20 cellular contexts compared by ENCODE assay signal in genomic region chr4:78357122-78357521, GRCh38.
DNase-seq lines count a peak whose midpoint lies in the region; ATAC-seq and TF ChIP-seq lines count a peak whose summit lies in the region.
"Had no signal": no experiment of that assay in that cellular context is flagged by ENCODE, and none has a peak within 500 bp of the region (broad histone marks: within the 10 kb centered on the region; RNA-seq: fewer than 3 reads in every experiment).

No MANE protein-coding gene starts in this region.

- H3K9me2 ChIP-seq in OCI-LY7 (ENCODE audit: insufficient read depth, low read length): no peaks in the 10 kb centered on the region

- H3K4me1 Mint-ChIP-seq in H9 (peaks cover 61 to 66% of the 10 kb centered on the region in 2 experiments), chondrocyte (ENCODE audit: low read depth) (peaks cover 5% of the 10 kb centered on the region), Calu3 (ENCODE audit: low read depth, unreplicated experiment) (no peaks in the 10 kb centered on the region)
- H3K4me1 Mint-ChIP-seq: CD14-positive monocyte; CD4-positive, alpha-beta memory T cell; CD4-positive, CD25-positive, alpha-beta regulatory T cell; CD8-positive, alpha-beta memory T cell had no signal

- H3K18ac ChIP-seq in H9 (ENCODE audit: insufficient read length, low read depth, low read length): no peak overlapping the region

- no peak overlapping the region for H3K56ac ChIP-seq in H9 (ENCODE audit: insufficient read length, low read depth, low read length)

- ATAC-seq in DND-41 (ENCODE audit: insufficient read depth, low read depth): no peak
- ATAC-seq: A549, GM12878 had no signal

- H4K20me1 ChIP-seq in DND-41 (ENCODE audit: insufficient read depth, low read length): no peaks in the 10 kb centered on the region
- no peaks in the 10 kb centered on the region for H4K20me1 ChIP-seq in H9 (ENCODE audit: control insufficient read depth, insufficient read depth, insufficient read length)
- no peaks in the 10 kb centered on the region for H4K20me1 ChIP-seq in OCI-LY7 (ENCODE audit: insufficient read depth, low read length)
- H4K20me1 ChIP-seq: BLaER1 had no signal

- CTCF ChIA-PET in Calu3 (lab: Charles Lee) (no interaction called here), OCI-LY7 (lab: Charles Lee; ENCODE audit: unreplicated experiment) (no interaction called here)

- no peak overlapping the region for H3K27ac ChIP-seq in DND-41 (ENCODE audit: low read length)
- no peak overlapping the region for H3K27ac ChIP-seq in H9 (ENCODE audit: insufficient read length, low read depth, low read length)
- H3K27ac ChIP-seq in OCI-LY7 (ENCODE audit: low read depth, low read length, poor library complexity, severe bottlenecking): no peak overlapping the region
- H3K27ac ChIP-seq: 22Rv1, A549, BLaER1 had no signal

- H3K27me3 ChIP-seq in DND-41 (ENCODE audit: insufficient read depth, low read length, poor library complexity) (peaks cover 9% of the 10 kb centered on the region), H9 (ENCODE audit: insufficient read depth, low read length) (no peaks in the 10 kb centered on the region)
- H3K27me3 ChIP-seq: BE2C, BLaER1 had no signal

- no peak for DNase-seq in DND-41
- DNase-seq in H9: no peak
- no peak for DNase-seq in chondrocyte (ENCODE audit: low spot score)
- no peak for DNase-seq in inferior parietal cortex (ENCODE audit: extremely low spot score)
- no peak for DNase-seq in Calu3
- no peak for DNase-seq in OCI-LY7 (ENCODE audit: low spot score)
- DNase-seq: AML-193; BE2C; C1 segment of cervical spinal cord; CD4-positive, alpha-beta memory T cell; CD4-positive, CD25-positive, alpha-beta regulatory T cell; CD8-positive, alpha-beta memory T cell; COR-L47; EL; GDM1 had no signal

- H3K27me3 Mint-ChIP-seq in H9 (ENCODE audit: low read depth) (no peaks in the 10 kb centered on the region), chondrocyte (ENCODE audit: low read depth) (peaks cover 11% of the 10 kb centered on the region), Calu3 (ENCODE audit: unreplicated experiment) (no peaks in the 10 kb centered on the region)

- POLR2A ChIA-PET in OCI-LY7 (lab: Charles Lee): no interaction called here

- H3K9ac ChIP-seq in DND-41 (ENCODE audit: low read depth, low read length) (no peak overlapping the region), H9 (ENCODE audit: extremely low read depth, insufficient read length, low read length) (no peak overlapping the region)
- H3K9ac ChIP-seq: BLaER1 had no signal

- H3K36me3 Mint-ChIP-seq in H9 (ENCODE audit: insufficient read depth in 1 of 3, low read depth in 3 of 3) (peaks cover 0 to 6% (median 0%) of the 10 kb centered on the region in 3 experiments; a peak in 2 of 7 replicates), chondrocyte (ENCODE audit: low read depth) (peaks cover 4% of the 10 kb centered on the region), Calu3 (ENCODE audit: insufficient read depth, unreplicated experiment) (no peaks in the 10 kb centered on the region)
- H3K36me3 Mint-ChIP-seq: CD14-positive monocyte; CD4-positive, alpha-beta memory T cell; CD4-positive, CD25-positive, alpha-beta regulatory T cell; CD8-positive, alpha-beta memory T cell had no signal

- peak overlapping the region; percentile 9; the same call in 1 of the 2 replicates for H2AFZ ChIP-seq in DND-41 (ENCODE audit: low read depth, low read length)
- H2AFZ ChIP-seq in H9 (ENCODE audit: low read length): no peak overlapping the region
- no peak overlapping the region for H2AFZ ChIP-seq in OCI-LY7 (ENCODE audit: low read length)

- H2BK15ac ChIP-seq in H9 (ENCODE audit: low read depth, low read length): no peak overlapping the region

- H2BK5ac ChIP-seq in H9 (ENCODE audit: insufficient read length, low read length): no peak overlapping the region

- no peak overlapping the region for H3T11ph ChIP-seq in H9 (ENCODE audit: low read length)

- no TSS peak for BruUV-seq in Calu3 (replicated peaks; lab: Mats Ljungman, UMichigan)
- BruUV-seq in OCI-LY7 (replicated peaks; lab: Mats Ljungman, UMichigan): no TSS peak

- H3K4me3 Mint-ChIP-seq in H9 (no peak overlapping the region; a peak in 1 of 5 replicates), chondrocyte (ENCODE audit: unreplicated experiment) (no peak overlapping the region), Calu3 (ENCODE audit: low read depth, unreplicated experiment) (no peak overlapping the region)
- H3K4me3 Mint-ChIP-seq: CD14-positive monocyte; CD4-positive, alpha-beta memory T cell; CD4-positive, CD25-positive, alpha-beta regulatory T cell; CD8-positive, alpha-beta memory T cell had no signal

- H2AK5ac ChIP-seq in H9 (ENCODE audit: insufficient read length, low read length): no peak overlapping the region

- H3K4me3 ChIP-seq in DND-41 (ENCODE audit: low read depth in 1 of 2, low read length in 2 of 2) (no peak overlapping the region), OCI-LY7 (ENCODE audit: low read depth, low read length, poor library complexity, severe bottlenecking) (no peak overlapping the region)
- H3K4me3 ChIP-seq: A549, BLaER1, GM12878 had no signal

- H4K91ac ChIP-seq in H9 (ENCODE audit: insufficient read length, low read depth, low read length): no peak overlapping the region

- no peaks in the 10 kb centered on the region for H3K9me3 Mint-ChIP-seq in H9
- no peaks in the 10 kb centered on the region for H3K9me3 Mint-ChIP-seq in chondrocyte (ENCODE audit: low read depth)
- H3K9me3 Mint-ChIP-seq in Calu3 (ENCODE audit: low read depth, unreplicated experiment): no peaks in the 10 kb centered on the region

- no peak overlapping the region for H2BK12ac ChIP-seq in H9 (ENCODE audit: insufficient read length, low read depth, low read length)

- H3K4me2 ChIP-seq in DND-41 (ENCODE audit: insufficient read depth, low read length) (no peak overlapping the region), H9 (ENCODE audit: insufficient read depth, insufficient read length, low read length) (no peak overlapping the region), OCI-LY7 (ENCODE audit: low read length) (no peak overlapping the region)
- H3K4me2 ChIP-seq: A549, BLaER1 had no signal

- no peaks in the 10 kb centered on the region for H3K23me2 ChIP-seq in H9 (ENCODE audit: insufficient read length, low read depth, low read length, poor library complexity, severe bottlenecking)

- no peak overlapping the region for H2BK120ac ChIP-seq in H9 (ENCODE audit: low read depth, low read length, poor library complexity, severe bottlenecking)

- no peak overlapping the region for H4K5ac ChIP-seq in H9 (ENCODE audit: insufficient read length, low read depth, low read length)

- H3K4me1 ChIP-seq in DND-41 (ENCODE audit: insufficient read depth, low read length) (no peaks in the 10 kb centered on the region), H9 (ENCODE audit: insufficient read depth, low read length) (peaks cover 17% of the 10 kb centered on the region), OCI-LY7 (ENCODE audit: insufficient read depth, low read length, poor library complexity, severe bottlenecking) (no peaks in the 10 kb centered on the region)
- H3K4me1 ChIP-seq: A549, BE2C, BLaER1 had no signal

- no peaks in the 10 kb centered on the region for H3K36me3 ChIP-seq in DND-41 (ENCODE audit: insufficient read depth, low read length)
- H3K36me3 ChIP-seq in OCI-LY7 (ENCODE audit: insufficient read depth, low read length): no peaks in the 10 kb centered on the region
- H3K36me3 ChIP-seq: BE2C, BLaER1 had no signal

- no peaks in the 10 kb centered on the region for H3K9me3 ChIP-seq in DND-41 (ENCODE audit: insufficient read depth, low read length, severe bottlenecking)
- no peaks in the 10 kb centered on the region for H3K9me3 ChIP-seq in H9 (ENCODE audit: control insufficient read depth, low read depth, low read length)
- H3K9me3 ChIP-seq in OCI-LY7 (ENCODE audit: low read length): no peaks in the 10 kb centered on the region
- H3K9me3 ChIP-seq: A549, BE2C, BLaER1 had no signal

- TF ChIP-seq CTCF in DND-41 (IDR thresholded peaks at IDR 0.05; ENCODE audit: borderline replicate concordance, extremely low read depth, low read length, poor library complexity, severe bottlenecking) (no peak), H9 (conservative IDR thresholded peaks at IDR 0.05) (no peak), chondrocyte (IDR thresholded peaks at IDR 0.05) (no peak), Calu3 (IDR thresholded peaks at IDR 0.05; ENCODE audit: unreplicated experiment) (no peak), OCI-LY7 (conservative IDR thresholded peaks at IDR 0.05; ENCODE audit: low read length) (no peak)

- H3K79me1 ChIP-seq in H9 (ENCODE audit: insufficient read depth, low read depth, low read length, poor library complexity, severe bottlenecking): no peaks in the 10 kb centered on the region

- WGBS in H9 (ENCODE audit: extremely low coverage, insufficient read length, low lambda C conversion rate): no CpG with 5 or more reads among the region's 1 CpG

- no peak overlapping the region for H2BK20ac ChIP-seq in H9 (ENCODE audit: low read depth, low read length, poor library complexity, severe bottlenecking)

- no peak overlapping the region for H3K4ac ChIP-seq in H9 (ENCODE audit: low read depth, low read length)

- H3K79me2 ChIP-seq in DND-41 (ENCODE audit: insufficient read depth, low read length): no peaks in the 10 kb centered on the region
- no peaks in the 10 kb centered on the region for H3K79me2 ChIP-seq in H9 (ENCODE audit: insufficient read depth, low read length)
- no peaks in the 10 kb centered on the region for H3K79me2 ChIP-seq in OCI-LY7 (ENCODE audit: insufficient read depth, low read depth, low read length)

- H3K14ac ChIP-seq in H9 (ENCODE audit: insufficient read depth, low read length): no peak overlapping the region

- no peak overlapping the region for H4K8ac ChIP-seq in H9 (replicated peaks; ENCODE audit: insufficient read length, low read depth, low read length)

- H3K27ac Mint-ChIP-seq in H9 (peak overlapping the region; percentile 80 to 87 (median 86)), chondrocyte (ENCODE audit: unreplicated experiment) (peak overlapping the region; percentile 54), Calu3 (ENCODE audit: unreplicated experiment) (no peak overlapping the region)
- H3K27ac Mint-ChIP-seq: CD14-positive monocyte; CD4-positive, alpha-beta memory T cell; CD4-positive, CD25-positive, alpha-beta regulatory T cell; CD8-positive, alpha-beta memory T cell had no signal

- intact Hi-C loops in Calu3 (cut with micrococcal nuclease; ENCODE audit: unreplicated experiment): no loop called here
- intact Hi-C loops in OCI-LY7 (cut with micrococcal nuclease; ENCODE audit: unreplicated experiment): no loop called here

- no peak overlapping the region for H3K23ac ChIP-seq in H9 (ENCODE audit: insufficient read length, low read depth, low read length)
